In the genomic region with DNA sequence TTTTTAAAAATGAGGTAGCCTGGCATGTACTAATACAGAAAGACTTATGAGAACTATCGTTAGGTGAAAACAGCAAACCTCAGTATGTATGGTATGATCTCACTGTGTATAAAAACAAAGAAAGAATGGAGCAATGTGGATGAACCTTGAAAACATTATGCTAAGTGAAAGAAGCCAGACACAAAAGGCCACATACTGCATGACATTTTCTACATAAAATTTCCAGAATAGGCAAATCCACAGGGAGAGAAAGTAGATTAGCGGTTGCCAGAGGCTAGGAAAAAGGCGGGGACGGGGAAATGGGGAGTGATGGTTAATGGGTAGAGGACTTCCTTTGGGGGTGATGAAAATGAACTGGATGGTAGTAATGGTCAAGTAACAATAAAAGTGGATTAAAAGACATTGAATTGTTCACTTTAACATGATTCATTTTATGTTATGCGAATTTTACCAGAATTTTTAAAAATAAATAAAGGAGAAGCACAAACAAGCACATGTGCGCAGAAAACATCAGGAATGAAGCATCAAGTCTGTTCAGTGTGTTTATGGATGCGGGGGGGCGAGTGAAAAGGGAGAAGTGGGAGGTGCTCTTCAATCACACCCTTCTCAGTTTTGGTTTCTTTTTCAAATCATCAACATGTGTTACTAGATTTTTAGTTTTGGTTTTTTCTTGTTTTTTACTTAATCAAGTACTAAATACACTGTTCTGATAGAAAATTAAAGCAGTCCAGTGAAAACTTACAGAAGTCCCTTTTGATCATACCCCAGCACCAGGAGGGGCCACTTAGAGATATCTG, we compare ENCODE assay signal across 17 cellular contexts. TPM values are rescaled to one million over a fixed set of nuclear protein-coding genes. Genes with fewer than 3 reads are reported as not detected.
DNase-seq lines count a peak whose midpoint lies in the region; ATAC-seq and TF ChIP-seq lines count a peak whose summit lies in the region.
"Had no signal": no experiment of that assay in that cellular context is flagged by ENCODE, and none has a peak within 500 bp of the region (broad histone marks: within the 10 kb centered on the region; RNA-seq: fewer than 3 reads in every experiment).

No MANE protein-coding gene starts in this region.

- peak overlapping the region; percentile 66 for H3K27ac Mint-ChIP-seq in chondrocyte (ENCODE audit: unreplicated experiment)
- H3K27ac Mint-ChIP-seq in nephron progenitor cell, result peak overlapping the region; percentile 13
- no peak overlapping the region for H3K27ac Mint-ChIP-seq in effector memory CD8-positive, alpha-beta T cell
- H3K27ac Mint-ChIP-seq: activated CD4-positive, alpha-beta memory T cell treated with anti-CD3 and anti-CD28 coated beads for 36 hours; activated naive CD8-positive, alpha-beta T cell treated with anti-CD3 and anti-CD28 coated beads, Interleukin-2, amount 50 U/mL, for 24 hours had no signal

- H3K27ac ChIP-seq in left lung, result no peak overlapping the region
- H3K27ac ChIP-seq: cardiac muscle cell, KMS-11, neutrophil had no signal

- peaks cover 3% of the 10 kb centered on the region; the same call in 1 of the 2 replicates for H3K9me3 ChIP-seq in BE2C
- peaks cover 0 to 33% of the 10 kb centered on the region in 2 donors for H3K9me3 ChIP-seq in left lung

- TF ChIP-seq CTCF in BE2C (IDR thresholded peaks at IDR 0.05; ENCODE audit: low read depth, low read length), result no peak
- TF ChIP-seq CTCF in chondrocyte (IDR thresholded peaks at IDR 0.05), result no peak
- no peak for TF ChIP-seq CTCF in nephron progenitor cell (IDR thresholded peaks at IDR 0.05)
- no peak for TF ChIP-seq CTCF in left lung (IDR thresholded peaks at IDR 0.05)

- intact Hi-C loops in left lung (cut with DNase I), result no loop called here

- H3K36me3 ChIP-seq in BE2C, result no peaks in the 10 kb centered on the region
- no peaks in the 10 kb centered on the region for H3K36me3 ChIP-seq in left lung
- H3K36me3 ChIP-seq: cardiac muscle cell, neutrophil had no signal

- no peak for ATAC-seq in effector memory CD8-positive, alpha-beta T cell (replicated peaks)
- no peak for ATAC-seq in GM18520 (IDR thresholded peaks at IDR 0.05; ENCODE audit: unreplicated experiment)
- ATAC-seq in left lung, result no peak
- ATAC-seq: activated naive CD8-positive, alpha-beta T cell treated with anti-CD3 and anti-CD28 coated beads, Interleukin-2, amount 50 U/mL, for 24 hours had no signal

- H3K4me1 Mint-ChIP-seq in chondrocyte (ENCODE audit: low read depth) (peaks cover 52% of the 10 kb centered on the region), nephron progenitor cell (peaks cover 54% of the 10 kb centered on the region)
- peaks cover 3 to 14% of the 10 kb centered on the region in 2 donors for H3K4me1 Mint-ChIP-seq in effector memory CD8-positive, alpha-beta T cell (ENCODE audit: low read depth in 2 of 2)
- H3K4me1 Mint-ChIP-seq: activated naive CD8-positive, alpha-beta T cell treated with anti-CD3 and anti-CD28 coated beads, Interleukin-2, amount 50 U/mL, for 24 hours had no signal

- no peaks in the 10 kb centered on the region for H3K27me3 ChIP-seq in BE2C
- peaks cover 0 to 8% of the 10 kb centered on the region in 2 donors for H3K27me3 ChIP-seq in left lung
- H3K27me3 ChIP-seq: cardiac muscle cell had no signal

- H3K4me3 ChIP-seq in BE2C (ENCODE audit: low read depth, low read length), result peak overlapping the region; percentile 33
- no peak overlapping the region for H3K4me3 ChIP-seq in left lung
- H3K4me3 ChIP-seq: cardiac muscle cell had no signal

- H3K36me3 Mint-ChIP-seq in chondrocyte (ENCODE audit: low read depth) (peaks cover 19% of the 10 kb centered on the region), nephron progenitor cell (ENCODE audit: low read depth) (peaks cover 75% of the 10 kb centered on the region)
- H3K36me3 Mint-ChIP-seq in effector memory CD8-positive, alpha-beta T cell (ENCODE audit: insufficient read depth), result peaks cover 5% of the 10 kb centered on the region

- peaks cover 17% of the 10 kb centered on the region for H3K4me1 ChIP-seq in BE2C
- no peaks in the 10 kb centered on the region for H3K4me1 ChIP-seq in left lung

- H3K9me3 Mint-ChIP-seq in chondrocyte (ENCODE audit: low read depth), result peaks cover 31% of the 10 kb centered on the region
- peaks cover 59% of the 10 kb centered on the region for H3K9me3 Mint-ChIP-seq in nephron progenitor cell
- peaks cover 7 to 14% of the 10 kb centered on the region in 2 donors for H3K9me3 Mint-ChIP-seq in effector memory CD8-positive, alpha-beta T cell

- H3K4me3 Mint-ChIP-seq in chondrocyte (ENCODE audit: unreplicated experiment) (peak overlapping the region; percentile 5), nephron progenitor cell (peak overlapping the region; percentile 3)
- H3K4me3 Mint-ChIP-seq in effector memory CD8-positive, alpha-beta T cell, result no peak overlapping the region
- H3K4me3 Mint-ChIP-seq: activated CD4-positive, alpha-beta memory T cell treated with anti-CD3 and anti-CD28 coated beads for 36 hours; activated naive CD8-positive, alpha-beta T cell treated with anti-CD3 and anti-CD28 coated beads, Interleukin-2, amount 50 U/mL, for 24 hours had no signal

- H3K27me3 Mint-ChIP-seq in chondrocyte (ENCODE audit: low read depth) (no peaks in the 10 kb centered on the region), nephron progenitor cell (ENCODE audit: low read depth, poor library complexity) (peaks cover 3% of the 10 kb centered on the region)
- H3K27me3 Mint-ChIP-seq in effector memory CD8-positive, alpha-beta T cell, result no peaks in the 10 kb centered on the region
- H3K27me3 Mint-ChIP-seq: activated naive CD8-positive, alpha-beta T cell treated with anti-CD3 and anti-CD28 coated beads, Interleukin-2, amount 50 U/mL, for 24 hours had no signal

- DNase-seq in BE2C (peak; percentile 68), M059J (ENCODE audit: low read depth) (peak; percentile 47), chondrocyte (ENCODE audit: low spot score) (no peak), nephron progenitor cell (no peak), left lung (no peak)
- no peak for DNase-seq in effector memory CD8-positive, alpha-beta T cell
- no peak for DNase-seq in stimulated activated naive CD4-positive, alpha-beta T cell treated with Interleukin-2 at 50 U/mL for 16 hours (lab: John Stamatoyannopoulos, UW)
- DNase-seq: activated CD4-positive, alpha-beta memory T cell treated with anti-CD3 and anti-CD28 coated beads for 36 hours; activated naive CD8-positive, alpha-beta T cell treated with anti-CD3 and anti-CD28 coated beads, Interleukin-2, amount 50 U/mL, for 24 hours; AML-193; NCI-H446 treated with DMSO at 0.1 percent for 48 hours; stimulated activated CD4-positive, alpha-beta T cell treated with anti-CD3 and anti-CD28 coated beads, Interleukin-4, amount 100 ng/mL, for 1 hour; trophoblast cell had no signal

RNA-seq across cellular contexts. Expression of a gene that starts 16.3 kb away (rescaled TPM):
- 51.1 TPM for polyA plus RNA-seq in BE2C (2012; ENCODE audit: insufficient read depth, insufficient read length, low read depth)
- 0.94 and 2.9 TPM in 2 replicates for total RNA-seq in M059J (2014; rRNA removed; shearing (Covaris generic))
- total RNA-seq in chondrocyte (16.0 to 19.4 TPM (median 18.6 TPM) in 3 replicates), left lung (10 to 100 TPM; 11.5 to 11.8 TPM)

Comparison
In these comparisons a context has a peak if more than half of its experiments do, and no peak if none do; other contexts are left out.
1. DNase-seq: peak in BE2C (single experiment) and M059J (single experiment); none in chondrocyte (single experiment), nephron progenitor cell (single experiment), effector memory CD8-positive, alpha-beta T cell (0 of 3), stimulated activated naive CD4-positive, alpha-beta T cell treated with Interleukin-2 at 50 U/mL for 16 hours (single experiment) and left lung (0 of 2).
2. H3K27ac Mint-ChIP-seq: peak in chondrocyte (single experiment) and nephron progenitor cell (single experiment); none in effector memory CD8-positive, alpha-beta T cell (0 of 2).
3. H3K4me3 Mint-ChIP-seq: peak in chondrocyte (single experiment) and nephron progenitor cell (single experiment); none in effector memory CD8-positive, alpha-beta T cell (0 of 2).